9 cellular contexts compared by ENCODE assay signal in genomic region chr1:210294991-210295773, GRCh38. TPM values are rescaled to one million over a fixed set of nuclear protein-coding genes. Genes with fewer than 3 reads are reported as not detected.
DNase-seq lines count a peak whose midpoint lies in the region; FAIRE-seq and TF ChIP-seq lines count a peak whose summit lies in the region.
"Had no signal": no experiment of that assay in that cellular context is flagged by ENCODE, and none has a peak within 500 bp of the region (broad histone marks: within the 10 kb centered on the region; RNA-seq: fewer than 3 reads in every experiment).

No MANE protein-coding gene starts in this region.

- H3K27ac ChIP-seq in H1 (ENCODE audit: low read depth, low read length) (no peak overlapping the region), muscle layer of colon (ENCODE audit: low read depth, low read length) (peak overlapping the region; percentile 47)

- no peak overlapping the region for H2BK15ac ChIP-seq in H1 (ENCODE audit: low read length)

- H3K36me3 ChIP-seq in H1 (ENCODE audit: control insufficient read depth in 2 of 4, insufficient read depth in 4 of 4, low read length in 3 of 4) (no peaks in the 10 kb centered on the region), muscle layer of colon (ENCODE audit: insufficient read depth, low read length) (no peaks in the 10 kb centered on the region)

- H3K9ac ChIP-seq in H1 (replicated peaks in 1 of 4; ENCODE audit: extremely low read depth in 1 of 4, low read depth in 3 of 4, low read length in 3 of 4) (no peak overlapping the region), muscle layer of colon (ENCODE audit: low read length) (no peak overlapping the region)

- peak overlapping the region; percentile 26; the same call in 1 of the 2 replicates for H2BK5ac ChIP-seq in H1 (ENCODE audit: low read depth, low read length)

- no peak overlapping the region for H3K23ac ChIP-seq in H1 (ENCODE audit: insufficient read length)

- no peak overlapping the region for H4K91ac ChIP-seq in H1 (replicated peaks; ENCODE audit: insufficient read length, low read length)

- no peak overlapping the region for H2BK20ac ChIP-seq in H1 (ENCODE audit: low read length)

- no peaks in the 10 kb centered on the region for H3K79me1 ChIP-seq in H1 (ENCODE audit: low read depth, low read length)

- H2AK5ac ChIP-seq in H1 (ENCODE audit: low read depth, low read length) = no peak overlapping the region

- H3K4me1 ChIP-seq in H1 (replicated peaks in 1 of 4; ENCODE audit: control insufficient read depth in 3 of 4, insufficient read depth in 4 of 4, low read length in 3 of 4) = peaks cover 0 to 16% (median 6%) of the 10 kb centered on the region in 4 experiments; a peak in 5 of 7 replicates
- H3K4me1 ChIP-seq in muscle layer of colon (ENCODE audit: insufficient read depth, low read length) = peaks cover 39% of the 10 kb centered on the region

- H4K5ac ChIP-seq in H1 (ENCODE audit: insufficient read length, low read depth, low read length) = no peak overlapping the region

- no peak overlapping the region for H3K56ac ChIP-seq in H1 (replicated peaks; ENCODE audit: insufficient read length, low read depth, low read length)

- H3K14ac ChIP-seq in H1 (ENCODE audit: insufficient read length) = no peak overlapping the region

- no peak overlapping the region for H3K4me2 ChIP-seq in H1 (ENCODE audit: insufficient read depth in 1 of 2, low read depth in 2 of 2, low read length in 2 of 2)

- FAIRE-seq in H1 (lab: Jason Lieb, UNC) = no peak

- no peaks in the 10 kb centered on the region for H3K79me2 ChIP-seq in H1 (ENCODE audit: control insufficient read depth in 1 of 2, insufficient read depth in 2 of 2, low read length in 2 of 2)

- no peak for TF ChIP-seq RAD21 in H1 (IDR thresholded peaks at IDR 0.05 in 1 of 2, conservative IDR thresholded peaks at IDR 0.05 in 1 of 2; ENCODE audit: low read depth in 2 of 2, low read length in 2 of 2)

- no peak overlapping the region; the same call in 1 of the 2 replicates for H2BK12ac ChIP-seq in H1 (ENCODE audit: low read depth, low read length)

- DNase-seq in COLO668 (lab: John Stamatoyannopoulos, UW; ENCODE audit: unreplicated experiment) (peak; percentile 74), NCI-H187 treated with DMSO at 0.1 percent for 48 hours (lab: John Stamatoyannopoulos, UW) (peak; percentile 70), H1 (ENCODE audit: low read depth in 1 of 2, low spot score in 2 of 2) (no peak), kidney glomerular epithelial cell (lab: John Stamatoyannopoulos, UW) (no peak), SIG-M5 treated with dmso at 0.1 percent for 504 hours (lab: John Stamatoyannopoulos, UW; ENCODE audit: unreplicated experiment) (no peak), LoVo (ENCODE audit: low spot score) (no peak), OCI-M2 (lab: John Stamatoyannopoulos, UW; ENCODE audit: unreplicated experiment) (no peak)
- DNase-seq: DND-41 had no signal

- POLR2A ChIA-PET in H1 (lab: Charles Lee; ENCODE audit: partially characterized antibody) = interaction anchor here (0.8 to 5.4 kb wide), 4 partner anchors 13 to 79 kb away, joined by 3 to 39 read pairs (median 16); no protein-coding TSS in a partner anchor

- no peak for TF ChIP-seq CTCF in H1 (IDR thresholded peaks at IDR 0.05; ENCODE audit: control extremely low read depth in 1 of 3, insufficient read depth in 1 of 3, low read depth in 1 of 3, low read length in 3 of 3)

- CTCF ChIA-PET in H1 (lab: Charles Lee; ENCODE audit: partially characterized antibody) = interaction anchor here (0.7 to 4.4 kb wide), 15 partner anchors 8 to 446 kb away, joined by 3 to 25 read pairs (median 3); no protein-coding TSS in a partner anchor

- H3K4ac ChIP-seq in H1 (replicated peaks; ENCODE audit: insufficient read length, low read depth, low read length) = no peak overlapping the region

- H3K4me3 ChIP-seq in H1 (ENCODE audit: extremely low read depth in 1 of 4, insufficient read depth in 2 of 4, low read depth in 3 of 4, low read length in 4 of 4) (no peak overlapping the region), muscle layer of colon (ENCODE audit: low read depth in 1 of 2, low read length in 2 of 2) (no peak overlapping the region)

- 80% methylated on average over 10 of the region's 10 CpGs; no CpG with 5 or more reads in 1 of the 2 experiments for WGBS in H1 (ENCODE audit: extremely low coverage in 1 of 2, insufficient coverage in 1 of 2, insufficient read length in 1 of 2, insufficient replicate concordance in 2 of 2, low coverage in 1 of 2, low lambda C conversion rate in 2 of 2, missing lambda C conversion rate in 1 of 2), 2 experiments

- peak overlapping the region; percentile 60; the same call in 1 of the 2 replicates for H4K8ac ChIP-seq in H1 (ENCODE audit: extremely low read depth, insufficient read depth, low read length)

- no peak for TF ChIP-seq EP300 in H1 (IDR thresholded peaks at IDR 0.05; ENCODE audit: borderline replicate concordance in 1 of 2, low read depth in 2 of 2, low read length in 2 of 2)

- H4K20me1 ChIP-seq in H1 (replicated peaks in 1 of 2; ENCODE audit: control insufficient read depth in 1 of 2, insufficient read depth in 2 of 2, low read length in 2 of 2) = no peaks in the 10 kb centered on the region

- H2BK120ac ChIP-seq in H1 (replicated peaks; ENCODE audit: low read depth, low read length) = no peak overlapping the region

- no peaks in the 10 kb centered on the region for H3K9me3 ChIP-seq in H1 (ENCODE audit: insufficient read depth in 2 of 2, low read depth in 1 of 2, low read length in 1 of 2)
- no peaks in the 10 kb centered on the region for H3K9me3 ChIP-seq in muscle layer of colon (ENCODE audit: low read length)

- H3K27me3 ChIP-seq in H1 (replicated peaks in 1 of 4; ENCODE audit: control insufficient read depth in 3 of 4, extremely low read depth in 1 of 4, insufficient read depth in 3 of 4, low read length in 3 of 4) = peaks cover 0 to 13% (median 9%) of the 10 kb centered on the region in 4 experiments; a peak in 4 of 7 replicates
- H3K27me3 ChIP-seq in muscle layer of colon (ENCODE audit: control insufficient read depth in 1 of 2, insufficient read depth in 2 of 2, low read length in 2 of 2) = no peaks in the 10 kb centered on the region

- TF ChIP-seq POLR2A in H1 (IDR thresholded peaks at IDR 0.05; ENCODE audit: control extremely low read depth in 1 of 2, low read depth in 2 of 2, low read length in 2 of 2) = no peak

- H3K18ac ChIP-seq in H1 (ENCODE audit: extremely low read depth, low read length) = no peak overlapping the region

- peaks cover 6% of the 10 kb centered on the region; the same call in 1 of the 2 replicates for H3K23me2 ChIP-seq in H1 (ENCODE audit: low read depth, low read length)

- peak overlapping the region; percentile 87; the same call in 1 of the 2 replicates for H2AFZ ChIP-seq in H1 (ENCODE audit: low read length)

TF ChIP-seq in H1, 55 proteins besides CTCF, POLR2A, EP300 and RAD21:
- no peak for TF ChIP-seq GTF2F1 (IDR thresholded peaks at IDR 0.05; ENCODE audit: borderline replicate concordance, low read depth, low read length)
- no peak for TF ChIP-seq SAP30 (IDR thresholded peaks at IDR 0.05; ENCODE audit: insufficient read depth, insufficient replicate concordance, low read length)
- TF ChIP-seq RFX5 (IDR thresholded peaks at IDR 0.05; ENCODE audit: borderline replicate concordance, low read depth, low read length) = no peak
- no peak for TF ChIP-seq PHF8 (conservative IDR thresholded peaks at IDR 0.05; ENCODE audit: low read depth, low read length)
- no peak for TF ChIP-seq SIX5 (IDR thresholded peaks at IDR 0.05; ENCODE audit: low read depth, low read length)
- no peak for TF ChIP-seq CBX8 (IDR thresholded peaks at IDR 0.05; ENCODE audit: borderline replicate concordance, low read depth, low read length)
- no peak for TF ChIP-seq SIRT6 (IDR thresholded peaks at IDR 0.05; ENCODE audit: low read length)
- no peak for TF ChIP-seq TAF1 (IDR thresholded peaks at IDR 0.05; ENCODE audit: low read depth, low read length)
- no peak for TF ChIP-seq JUN (IDR thresholded peaks at IDR 0.05; ENCODE audit: low read depth, low read length)
- TF ChIP-seq YY1 (IDR thresholded peaks at IDR 0.05; ENCODE audit: low read depth, low read length) = no peak
- TF ChIP-seq HDAC6 (IDR thresholded peaks at IDR 0.05; ENCODE audit: low read depth, low read length) = no peak
- TF ChIP-seq HDAC2 (IDR thresholded peaks at IDR 0.05; ENCODE audit: borderline replicate concordance in 1 of 2, low read depth in 2 of 2, low read length in 2 of 2) = no peak
- no peak for TF ChIP-seq POLR2AphosphoS5 (IDR thresholded peaks at IDR 0.05; ENCODE audit: low read depth, low read length)
- TF ChIP-seq NRF1 (IDR thresholded peaks at IDR 0.05; ENCODE audit: low read depth, low read length) = no peak
- no peak for TF ChIP-seq RNF2 (IDR thresholded peaks at IDR 0.05; ENCODE audit: borderline replicate concordance, low read depth, low read length, missing control alignments, poor library complexity, severe bottlenecking)
- TF ChIP-seq TCF12 (IDR thresholded peaks at IDR 0.05; ENCODE audit: low read depth, low read length) = no peak
- no peak for TF ChIP-seq SP4 (IDR thresholded peaks at IDR 0.05; ENCODE audit: low read length)

RNA-seq across cellular contexts. Expression of gene HHAT, which starts 33.5 kb away (rescaled TPM):
- total RNA-seq in H1 (2021; fragmentation: NEBNext Ultra II Directional; extraction: Animal tissue kit (Norgen Biotek cat#: 25700)) = 0.15 and 0.27 TPM in 2 replicates
- polyA plus RNA-seq in H1 (2011; rRNA removed) = 0.51 and 0.74 TPM in 2 replicates
- 0.28 TPM for polyA plus RNA-seq in H1 (2011; cell fraction: cytosol; rRNA removed)
- 0.43 TPM for polyA plus RNA-seq in H1 (2011; cell fraction: nucleus; rRNA removed)
- 0.16 to 0.32 TPM (median 0.17 TPM) in 4 replicates for polyA plus RNA-seq in H1 (2012, experiment 1 of 2)
- 0.17 TPM for polyA plus RNA-seq in H1 (2012, experiment 2 of 2)
- polyA plus RNA-seq in H1 (2013, experiment 1 of 2) = 0.18 TPM
- 0.18 TPM for polyA plus RNA-seq in H1 (2013, experiment 2 of 2)
- 0.50 and 1.2 TPM in 2 replicates for polyA minus RNA-seq in H1 (2011; rRNA and poly(A)+ RNA removed)
- polyA minus RNA-seq in H1 (2011; cell fraction: cytosol; rRNA and poly(A)+ RNA removed) = not detected
- polyA minus RNA-seq in H1 (2011; cell fraction: nucleus; rRNA and poly(A)+ RNA removed) = 2.4 TPM

Comparison
In these comparisons a context has a peak if more than half of its experiments do, and no peak if none do; other contexts are left out.
1. DNase-seq: peak in COLO668 (single experiment) and NCI-H187 treated with DMSO at 0.1 percent for 48 hours (single experiment); none in H1 (0 of 2), kidney glomerular epithelial cell (single experiment), SIG-M5 treated with dmso at 0.1 percent for 504 hours (single experiment), LoVo (single experiment) and OCI-M2 (single experiment).